ENCODE assay signal across 9 cellular contexts in the genomic region with DNA sequence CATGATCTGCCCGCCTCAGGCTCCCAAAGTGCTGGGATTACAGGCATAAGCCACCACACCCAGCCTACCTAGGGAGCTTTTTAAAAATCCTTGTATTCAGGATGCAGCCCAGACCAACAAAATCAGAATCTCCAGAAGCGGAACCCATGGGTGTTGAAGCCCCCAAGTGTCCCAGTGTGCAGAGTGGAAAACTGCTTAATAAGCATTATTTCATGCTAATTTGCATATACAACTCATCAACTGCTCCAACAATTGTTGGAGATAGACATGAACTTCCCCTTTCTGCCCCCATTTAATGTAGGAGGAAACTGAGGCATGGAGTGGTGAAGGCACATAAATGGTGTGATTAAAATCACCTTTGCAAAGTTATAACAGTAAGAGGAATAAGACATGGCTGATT.
"Had no signal": no experiment of that assay in that cellular context is flagged by ENCODE, and none has a peak within 500 bp of the region (broad histone marks: within the 10 kb centered on the region; RNA-seq: fewer than 3 reads in every experiment).

No MANE protein-coding gene starts in this region.

- H2AFZ ChIP-seq: GM23248 had no signal

- H3K4me2 ChIP-seq: KMS-11 had no signal

- FAIRE-seq: H54, HTR-8/SVneo had no signal

- H3K4me3 ChIP-seq: GM23248 had no signal

- DNase-seq: GM23248, GOT3, H9, HCEC 1CT, Karpas-422, KBM-7 had no signal

- H3K27ac ChIP-seq: KMS-11 had no signal

- H3K9ac ChIP-seq: GM23248, KMS-11 had no signal
